In genomic region chr3:129195731-129196256, GRCh38 we compare ENCODE assay signal across 8 cellular contexts. TPM values are rescaled to one million over a fixed set of nuclear protein-coding genes. Genes with fewer than 3 reads are reported as not detected.
DNase-seq lines count a peak whose midpoint lies in the region; ATAC-seq and TF ChIP-seq lines count a peak whose summit lies in the region.

No MANE protein-coding gene starts in this region.

- no peak overlapping the region for H3K14ac ChIP-seq in mesenchymal stem cell (ENCODE audit: low read length in 2 of 2)

- H3K36me3 ChIP-seq in mesenchymal stem cell (ENCODE audit: control insufficient read depth in 1 of 2, insufficient read depth in 2 of 2, low read depth in 1 of 2, low read length in 2 of 2) (no peaks in the 10 kb centered on the region), vagina (no peaks in the 10 kb centered on the region)

- TF ChIP-seq POLR2A in vagina (IDR thresholded peaks at IDR 0.05) = no peak

- peak overlapping the region; percentile 60 for H2AFZ ChIP-seq in mesenchymal stem cell (ENCODE audit: low read depth, low read length)

- H3K18ac ChIP-seq in mesenchymal stem cell (ENCODE audit: low read depth in 1 of 2, low read length in 2 of 2) = peak overlapping the region; percentile 1 to 82

- peaks cover 2% of the 10 kb centered on the region for H3K79me1 ChIP-seq in mesenchymal stem cell (replicated peaks; ENCODE audit: low read length, poor library complexity, severe bottlenecking)

- no peak overlapping the region for H2BK120ac ChIP-seq in mesenchymal stem cell (ENCODE audit: low read depth, low read length)

- no peak overlapping the region for H3K23ac ChIP-seq in mesenchymal stem cell (ENCODE audit: low read length in 2 of 2)

- peak overlapping the region; percentile 43 for H3K4me3 ChIP-seq in coronary artery
- peak overlapping the region in 1 of 2 experiments; percentile 68 for H3K4me3 ChIP-seq in mesenchymal stem cell (ENCODE audit: insufficient read depth in 1 of 2, low read depth in 1 of 2, low read length in 2 of 2)
- H3K4me3 ChIP-seq in vagina = no peak overlapping the region

- no peak overlapping the region for H2BK15ac ChIP-seq in mesenchymal stem cell (ENCODE audit: low read depth, poor library complexity, severe bottlenecking)

- H3K9me3 ChIP-seq in mesenchymal stem cell (ENCODE audit: control insufficient read depth, low read length) = no peaks in the 10 kb centered on the region
- no peaks in the 10 kb centered on the region for H3K9me3 ChIP-seq in vagina

- H4K8ac ChIP-seq in mesenchymal stem cell (ENCODE audit: low read length) = no peak overlapping the region

- under 1% methylated on average over 5 of the region's 6 CpGs for WGBS in mesenchymal stem cell

- H3K4me2 ChIP-seq in mesenchymal stem cell (ENCODE audit: low read length, poor library complexity, severe bottlenecking) = no peak overlapping the region

- no peak overlapping the region for H2AK5ac ChIP-seq in mesenchymal stem cell (ENCODE audit: low read length, severe bottlenecking)

- no peaks in the 10 kb centered on the region for H3K27me3 ChIP-seq in mesenchymal stem cell (ENCODE audit: control insufficient read depth in 1 of 2, insufficient read depth in 1 of 2, low read length in 2 of 2)
- no peaks in the 10 kb centered on the region for H3K27me3 ChIP-seq in vagina

- peak overlapping the region; percentile 75 to 87 for H3K27ac ChIP-seq in coronary artery
- H3K27ac ChIP-seq in mesenchymal stem cell (ENCODE audit: low read length, poor library complexity, severe bottlenecking) = peak overlapping the region; percentile 80
- peak overlapping the region; percentile 61 for H3K27ac ChIP-seq in vagina

- no peak overlapping the region for H2BK5ac ChIP-seq in mesenchymal stem cell (ENCODE audit: low read depth, low read length, poor library complexity, severe bottlenecking)

- peak; percentile 75 to 79 for DNase-seq in AML-193 (lab: John Stamatoyannopoulos, UW)
- DNase-seq in NCI-H226 = peak; percentile 92
- DNase-seq in coronary artery (ENCODE audit: low spot score) = peak; percentile 89
- peak; percentile 93 for DNase-seq in mesenchymal stem cell
- DNase-seq in vagina (ENCODE audit: extremely low spot score in 2 of 2) = peak in 1 of 2 donors; percentile 88
- no peak for DNase-seq in NK-92 (lab: John Stamatoyannopoulos, UW; ENCODE audit: unreplicated experiment)
- DNase-seq in DMS53 treated with DMSO at 0.1 percent for 48 hours (lab: John Stamatoyannopoulos, UW; ENCODE audit: unreplicated experiment) = no peak

- peaks cover 2% of the 10 kb centered on the region for H3K4me1 ChIP-seq in mesenchymal stem cell (ENCODE audit: control insufficient read depth, insufficient read depth, low read depth, low read length)
- peaks cover 24% of the 10 kb centered on the region for H3K4me1 ChIP-seq in vagina

- H4K91ac ChIP-seq in mesenchymal stem cell (ENCODE audit: low read length) = no peak overlapping the region

- TF ChIP-seq CTCF in coronary artery (IDR thresholded peaks at IDR 0.05) = no peak
- TF ChIP-seq CTCF in vagina (IDR thresholded peaks at IDR 0.05) = no peak

- peak overlapping the region; percentile 87 for H3K9ac ChIP-seq in mesenchymal stem cell (ENCODE audit: low read length)

- intact Hi-C loops in vagina (cut with DNase I) = no loop called here

- ATAC-seq in HG03045 (IDR thresholded peaks at IDR 0.05; ENCODE audit: unreplicated experiment) = no peak

- peak overlapping the region in 1 of 2 experiments; percentile 53 for H3K4ac ChIP-seq in mesenchymal stem cell (ENCODE audit: low read depth in 1 of 2, low read length in 2 of 2)

- no peak overlapping the region for H2BK12ac ChIP-seq in mesenchymal stem cell (ENCODE audit: low read length in 2 of 2)

RNA-seq across cellular contexts. Expression of gene CNBP, which starts 12.1 kb away (rescaled TPM):
- polyA plus RNA-seq in mesenchymal stem cell (2013, experiment 1 of 2) = 119 TPM
- polyA plus RNA-seq in mesenchymal stem cell (2013, experiment 2 of 2) = 118 TPM
- total RNA-seq in vagina = 405 TPM

RNA-seq across cellular contexts. Expression of gene ISY1, which starts 34.9 kb away (rescaled TPM):
- polyA plus RNA-seq in mesenchymal stem cell (2013, experiment 1 of 2) = 19.3 TPM
- polyA plus RNA-seq in mesenchymal stem cell (2013, experiment 2 of 2) = 19.9 TPM
- total RNA-seq in vagina = 16.2 TPM

RNA-seq across cellular contexts. Expression of gene COPG1, which starts 53.6 kb away (rescaled TPM):
- 116 TPM for polyA plus RNA-seq in mesenchymal stem cell (2013, experiment 1 of 2)
- 110 TPM for polyA plus RNA-seq in mesenchymal stem cell (2013, experiment 2 of 2)
- total RNA-seq in vagina = 76.4 TPM

Comparison
In these comparisons a context has a peak if more than half of its experiments do, and no peak if none do; other contexts are left out.
1. DNase-seq: peak in AML-193 (2 of 2), NCI-H226 (single experiment), coronary artery (single experiment) and mesenchymal stem cell (single experiment); none in NK-92 (single experiment) and DMS53 treated with DMSO at 0.1 percent for 48 hours (single experiment).
2. Peak in every context shown above with its lines, with median percentiles within 50 percentile points of each other: H3K27ac ChIP-seq.